In genomic region chr11:44673691-44674090, GRCh38 we compare ENCODE assay signal across 18 cellular contexts. TPM values are rescaled to one million over a fixed set of nuclear protein-coding genes. Genes with fewer than 3 reads are reported as not detected.
"Had no signal": no experiment of that assay in that cellular context is flagged by ENCODE, and none has a peak within 500 bp of the region (broad histone marks: within the 10 kb centered on the region; RNA-seq: fewer than 3 reads in every experiment).

No MANE protein-coding gene starts in this region.

- DNase-seq: activated CD8-positive, alpha-beta memory T cell treated with anti-CD3 and anti-CD28 coated beads, Interleukin-2, amount 10 ng/mL, durations not matched to agents 7 days and 5 days; activated effector memory CD4-positive, alpha-beta T cell treated with Interleukin-2 at 50 U/mL for 16 hours; activated T-cell treated with anti-CD3 and anti-CD28 coated beads, Interleukin-2, amount 50 U/mL, for 1 hour; cerebellar nuclear complex; cortex of kidney; effector CD4-positive, alpha-beta T cell; esophagus squamous epithelium; left ventricle myocardium superior; right cardiac atrium; stimulated activated CD4-positive, alpha-beta T cell treated with anti-CD3 and anti-CD28 coated beads, Interleukin-2, amount 100 ng/mL, for 24 hours; stimulated activated naive CD8-positive, alpha-beta T cell treated with anti-CD3 and anti-CD28 coated beads, Interleukin-15, Interleukin-2, amounts not matched to agents 100 U/mL and 50 U/mL, for 24 hours; substantia nigra; T-helper 1 cell; T1000; tibial artery had no signal

- H3K27me3 Mint-ChIP-seq: activated naive CD8-positive, alpha-beta T cell had no signal

- H3K4me3 Mint-ChIP-seq: activated CD8-positive, alpha-beta memory T cell treated with anti-CD3 and anti-CD28 coated beads, Interleukin-2, amount 10 ng/mL, durations not matched to agents 7 days and 5 days; activated naive CD8-positive, alpha-beta T cell had no signal

- H3K27ac Mint-ChIP-seq: activated CD8-positive, alpha-beta memory T cell treated with anti-CD3 and anti-CD28 coated beads, Interleukin-2, amount 10 ng/mL, durations not matched to agents 7 days and 5 days; activated naive CD8-positive, alpha-beta T cell; progenitor cell of endocrine pancreas had no signal

- H3K36me3 Mint-ChIP-seq: activated CD8-positive, alpha-beta memory T cell treated with anti-CD3 and anti-CD28 coated beads, Interleukin-2, amount 10 ng/mL, durations not matched to agents 7 days and 5 days; activated naive CD8-positive, alpha-beta T cell had no signal

RNA-seq across cellular contexts. Expression of gene TSPAN18, which starts 53.1 kb away (rescaled TPM):
- total RNA-seq: bronchial epithelial cell had no signal
